In the genomic region with DNA sequence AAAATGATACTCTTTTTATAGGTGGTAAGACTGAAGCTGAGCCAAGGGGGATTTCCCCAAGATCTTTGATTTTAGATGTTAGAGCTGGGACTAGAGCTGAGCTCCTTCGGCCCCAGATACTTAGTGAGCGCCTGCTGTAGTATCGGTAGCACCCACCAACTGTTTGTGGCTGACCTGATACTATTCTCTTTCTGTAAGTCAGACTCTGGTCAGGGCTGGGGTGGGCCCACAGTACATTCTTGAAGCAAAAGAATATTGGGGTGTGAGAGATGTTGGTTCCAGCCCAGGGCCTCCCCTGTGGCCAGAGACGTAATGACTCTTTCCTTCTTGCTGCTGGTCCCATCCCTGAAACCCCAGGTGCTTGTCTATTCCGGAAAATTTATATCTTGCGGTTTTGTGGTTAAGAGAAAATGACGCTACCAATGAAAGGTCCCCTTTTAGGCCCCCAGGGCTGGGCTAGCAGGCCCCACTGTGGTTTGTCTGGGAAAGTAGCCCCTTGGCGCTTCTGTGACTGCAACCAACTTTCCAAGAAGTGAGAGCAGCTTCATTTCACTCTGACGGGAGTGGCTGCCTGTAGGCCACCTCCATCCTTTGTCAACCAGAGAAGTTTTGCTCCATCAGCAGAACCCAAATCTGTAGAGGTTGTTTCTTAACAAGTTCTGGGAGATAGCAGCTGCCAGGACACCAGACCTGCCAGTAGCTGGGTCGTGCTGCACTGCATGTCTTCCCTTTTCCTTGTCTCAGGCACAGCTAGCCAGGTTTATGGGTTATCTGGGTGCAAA, we compare ENCODE assay signal across 9 cellular contexts.
DNase-seq lines count a peak whose midpoint lies in the region; ATAC-seq and TF ChIP-seq lines count a peak whose summit lies in the region.
"Had no signal": no experiment of that assay in that cellular context is flagged by ENCODE, and none has a peak within 500 bp of the region (broad histone marks: within the 10 kb centered on the region; RNA-seq: fewer than 3 reads in every experiment).

No MANE protein-coding gene starts in this region.

- H3K27me3 Mint-ChIP-seq in Caco-2 (ENCODE audit: insufficient read depth, unreplicated experiment) = no peaks in the 10 kb centered on the region
- H3K27me3 Mint-ChIP-seq in activated CD4-positive, alpha-beta T cell treated with anti-CD3 and anti-CD28 coated beads, Interleukin-2, amount 10 ng/mL, durations not matched to agents 7 days and 5 days = no peaks in the 10 kb centered on the region

- no peak for DNase-seq in Caco-2
- peak; percentile 60 for DNase-seq in activated CD4-positive, alpha-beta T cell treated with anti-CD3 and anti-CD28 coated beads, Interleukin-2, amount 10 ng/mL, durations not matched to agents 7 days and 5 days
- no peak for DNase-seq in NCI-H69 (lab: John Stamatoyannopoulos, UW)
- DNase-seq in NCI-H446 (lab: John Stamatoyannopoulos, UW) = no peak
- DNase-seq in Right ventricle myocardium superior = no peak

- intact Hi-C loops in Caco-2 (cut with micrococcal nuclease; ENCODE audit: unreplicated experiment) = loop anchor here (1.0 to 2.0 kb wide), 2 partner anchors 9 to 14 kb away; no protein-coding TSS in a partner anchor
- intact Hi-C loops in Right ventricle myocardium superior (cut with DNase I) = no loop called here

- ATAC-seq in GM19467 (IDR thresholded peaks at IDR 0.05; ENCODE audit: unreplicated experiment) (peak; percentile 75), HG03521 (IDR thresholded peaks at IDR 0.05; ENCODE audit: unreplicated experiment) (peak; percentile 83), Right ventricle myocardium superior (ENCODE audit: poor library complexity) (no peak)

- peaks cover 46% of the 10 kb centered on the region for H3K4me1 Mint-ChIP-seq in Caco-2 (ENCODE audit: low read depth, unreplicated experiment)
- peaks cover 72% of the 10 kb centered on the region for H3K4me1 Mint-ChIP-seq in activated CD4-positive, alpha-beta T cell treated with anti-CD3 and anti-CD28 coated beads, Interleukin-2, amount 10 ng/mL, durations not matched to agents 7 days and 5 days

- H3K9me3 ChIP-seq in Caco-2 (no peaks in the 10 kb centered on the region), neutrophil (no peaks in the 10 kb centered on the region)
- H3K9me3 ChIP-seq: thoracic aorta had no signal

- H3K4me3 ChIP-seq in Caco-2 (ENCODE audit: low read depth, low read length) (no peak overlapping the region), neutrophil (ENCODE audit: low read depth in 1 of 2, low read length in 1 of 2) (no peak overlapping the region)
- H3K4me3 ChIP-seq: thoracic aorta had no signal

- H3K36me3 Mint-ChIP-seq in Caco-2 (ENCODE audit: insufficient read depth, unreplicated experiment) = peaks cover 27% of the 10 kb centered on the region
- no peaks in the 10 kb centered on the region for H3K36me3 Mint-ChIP-seq in activated CD4-positive, alpha-beta T cell treated with anti-CD3 and anti-CD28 coated beads, Interleukin-2, amount 10 ng/mL, durations not matched to agents 7 days and 5 days (ENCODE audit: low read depth)

- TF ChIP-seq CTCF in Caco-2 (IDR thresholded peaks at IDR 0.05; ENCODE audit: insufficient read depth in 1 of 2, low read depth in 1 of 2, low read length in 1 of 2, severe bottlenecking in 1 of 2, unreplicated experiment in 1 of 2) = no peak
- no peak for TF ChIP-seq CTCF in neutrophil (IDR thresholded peaks at IDR 0.05)

- BruUV-seq in Caco-2 (replicated peaks; lab: Mats Ljungman, UMichigan) = no TSS peak

- H3K4me3 Mint-ChIP-seq in Caco-2 (ENCODE audit: unreplicated experiment) = no peak overlapping the region
- peak overlapping the region; percentile 43 for H3K4me3 Mint-ChIP-seq in activated CD4-positive, alpha-beta T cell treated with anti-CD3 and anti-CD28 coated beads, Interleukin-2, amount 10 ng/mL, durations not matched to agents 7 days and 5 days

- CTCF ChIA-PET in Caco-2 (lab: Charles Lee) = no interaction called here
- CTCF ChIA-PET in activated CD4-positive, alpha-beta T cell treated with anti-CD3 and anti-CD28 coated beads, Interleukin-2, amount 10 ng/mL, durations not matched to agents 7 days and 5 days (lab: Charles Lee) = interaction anchor here (0.6 to 2.7 kb wide), 9 partner anchors 13 to 162 kb away, joined by 3 to 7 read pairs (median 4); no protein-coding TSS in a partner anchor

- H3K27ac ChIP-seq in neutrophil = peak overlapping the region; percentile 52
- H3K27ac ChIP-seq: thoracic aorta had no signal

- H3K27me3 ChIP-seq in Caco-2 (replicated peaks; ENCODE audit: control insufficient read depth, insufficient read depth, low read length) (no peaks in the 10 kb centered on the region), neutrophil (no peaks in the 10 kb centered on the region)

- POLR2A ChIA-PET in Caco-2 (lab: Charles Lee) = no interaction called here
- POLR2A ChIA-PET in activated CD4-positive, alpha-beta T cell treated with anti-CD3 and anti-CD28 coated beads, Interleukin-2, amount 10 ng/mL, durations not matched to agents 7 days and 5 days (lab: Charles Lee) = interaction anchor here (0.7 to 1.0 kb wide), 3 partner anchors 16 to 71 kb away, joined by 3 to 4 read pairs (median 3); no protein-coding TSS in a partner anchor

- H3K9me3 Mint-ChIP-seq in Caco-2 (ENCODE audit: unreplicated experiment) = no peaks in the 10 kb centered on the region
- H3K9me3 Mint-ChIP-seq in activated CD4-positive, alpha-beta T cell treated with anti-CD3 and anti-CD28 coated beads, Interleukin-2, amount 10 ng/mL, durations not matched to agents 7 days and 5 days = no peaks in the 10 kb centered on the region

- peak overlapping the region; percentile 85 for H3K27ac Mint-ChIP-seq in Caco-2 (ENCODE audit: unreplicated experiment)
- peak overlapping the region; percentile 84 for H3K27ac Mint-ChIP-seq in activated CD4-positive, alpha-beta T cell treated with anti-CD3 and anti-CD28 coated beads, Interleukin-2, amount 10 ng/mL, durations not matched to agents 7 days and 5 days

- H3K36me3 ChIP-seq in Caco-2 (ENCODE audit: control insufficient read depth, insufficient read depth, low read length) = peaks cover 4% of the 10 kb centered on the region; the same call in 1 of the 2 replicates
- no peaks in the 10 kb centered on the region for H3K36me3 ChIP-seq in neutrophil
- H3K36me3 ChIP-seq: thoracic aorta had no signal

- H3K4me1 ChIP-seq in Caco-2 (peaks cover 45% of the 10 kb centered on the region), neutrophil (ENCODE audit: control insufficient read depth in 1 of 2, insufficient read depth in 1 of 2, low read depth in 1 of 2, low read length in 1 of 2) (peaks cover 39 to 41% of the 10 kb centered on the region in 2 experiments)
